In genomic region chr13:102862624-102863210, GRCh38 we compare ENCODE assay signal across 2 cellular contexts.
TF ChIP-seq lines count a peak whose summit lies in the region.

No MANE protein-coding gene starts in this region.

TF ChIP-seq in liver, 16 proteins besides CTCF, POLR2A, EP300 and RAD21 (continued from another document):
- TF ChIP-seq ATF3 (IDR thresholded peaks at IDR 0.05) (peak; percentile 53), GABPA (IDR thresholded peaks at IDR 0.05 in 1 of 2, conservative IDR thresholded peaks at IDR 0.05 in 1 of 2) (no peak), SP1 (IDR thresholded peaks at IDR 0.05) (peak; percentile 20), HNF4G (IDR thresholded peaks at IDR 0.05) (no peak), REST (IDR thresholded peaks at IDR 0.05) (no peak), YY1 (IDR thresholded peaks at IDR 0.05) (no peak), FOXA1 (IDR thresholded peaks at IDR 0.05) (no peak), NR2F2 (IDR thresholded peaks at IDR 0.05) (no peak), EGR1 (IDR thresholded peaks at IDR 0.05; ENCODE audit: low read depth in 2 of 2) (no peak), MAX (IDR thresholded peaks at IDR 0.05) (no peak), JUND (IDR thresholded peaks at IDR 0.05) (no peak), ZBTB33 (IDR thresholded peaks at IDR 0.05) (no peak), RXRA (IDR thresholded peaks at IDR 0.05) (no peak), TAF1 (conservative IDR thresholded peaks at IDR 0.05) (no peak), FOXA2 (IDR thresholded peaks at IDR 0.05) (no peak)

TF ChIP-seq in HepG2, 621 proteins besides CTCF, POLR2A, EP300 and RAD21:
- TF ChIP-seq GMEB1 (CRISPR knock-in tag; IDR thresholded peaks at IDR 0.05; ENCODE audit: borderline replicate concordance) (no peak), ZNF766 (CRISPR knock-in tag; IDR thresholded peaks at IDR 0.05; ENCODE audit: borderline replicate concordance) (no peak), ZMYM4 (CRISPR knock-in tag; IDR thresholded peaks at IDR 0.05) (no peak), ZNF44 (CRISPR knock-in tag; IDR thresholded peaks at IDR 0.05) (no peak), ZBTB33 (CRISPR knock-in tag; IDR thresholded peaks at IDR 0.05) (no peak)
TF ChIP-seq in HepG2: peak in this region for 0.
